19 cellular contexts compared by ENCODE assay signal in the genomic region with DNA sequence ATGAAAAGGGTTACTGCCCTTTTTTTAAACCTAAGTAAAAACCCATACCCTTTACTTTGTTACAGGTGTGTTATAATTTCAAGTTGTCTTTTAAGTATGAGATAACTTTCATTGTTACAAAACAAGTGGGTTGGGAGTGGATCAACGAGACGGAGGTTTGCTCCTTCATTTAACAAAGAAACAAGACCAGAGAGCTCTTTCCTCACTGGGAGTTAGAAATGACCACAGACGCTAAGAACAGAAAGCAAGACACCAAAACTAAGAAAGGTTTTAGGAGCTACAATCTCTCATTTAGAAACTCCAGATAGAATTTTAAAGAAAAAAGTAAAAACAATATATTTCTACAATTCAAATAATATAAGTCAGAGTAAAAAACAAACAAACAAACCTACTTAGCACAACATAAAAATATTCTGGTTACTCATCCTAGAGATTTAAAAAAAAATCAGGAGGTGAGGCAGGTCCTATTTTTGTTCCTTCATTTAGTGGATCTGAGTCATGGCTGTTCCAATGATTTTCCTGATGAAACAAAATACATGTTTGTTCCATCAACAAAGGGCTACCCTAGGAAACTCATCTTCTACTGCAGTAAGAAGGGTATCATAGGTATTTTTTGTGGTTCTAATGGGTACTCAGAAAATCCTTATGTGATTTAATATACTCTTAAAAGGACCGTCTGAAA. TPM values are rescaled to one million over a fixed set of nuclear protein-coding genes. Genes with fewer than 3 reads are reported as not detected.
DNase-seq lines count a peak whose midpoint lies in the region; ATAC-seq and TF ChIP-seq lines count a peak whose summit lies in the region.
"Had no signal": no experiment of that assay in that cellular context is flagged by ENCODE, and none has a peak within 500 bp of the region (broad histone marks: within the 10 kb centered on the region; RNA-seq: fewer than 3 reads in every experiment).

No MANE protein-coding gene starts in this region.

- peak overlapping the region; percentile 89 for H3K27ac ChIP-seq in PC-3 (ENCODE audit: low read length)
- H3K27ac ChIP-seq: C4-2B, gastroesophageal sphincter, thoracic aorta had no signal

- H3K79me2 ChIP-seq in PC-3 (ENCODE audit: low read length): peaks cover 92% of the 10 kb centered on the region

- DNase-seq in PC-3 (peak; percentile 43), fibroblast of gingiva (ENCODE audit: low read depth) (peak; percentile 16), activated T-cell treated with anti-CD3 and anti-CD28 coated beads for 4 hours (no peak), EL (no peak)
- DNase-seq in stimulated activated naive B cell treated with anti-CD40 and anti-IgM and Interleukin-4, amounts not matched to agents 10 μg/mL and 1 μg/mL and 100 μg/mL, for 72 hours: no peak
- DNase-seq: activated CD4-positive, alpha-beta T cell treated with anti-CD3 and anti-CD28 coated beads, Interleukin-2, amount 50 U/mL, for 4 hours; amniotic stem cell; DMS79; NCI-H1694; NCI-H510A treated with DMSO at 0.1 percent for 48 hours; OCI-M1; stimulated activated CD4-positive, alpha-beta T cell treated with anti-CD3 and anti-CD28 coated beads, Interleukin-2, amount 100 ng/mL, for 24 hours had no signal

- H3K9me3 Mint-ChIP-seq in stimulated activated naive B cell treated with anti-CD40 and anti-IgM and Interleukin-4, amounts not matched to agents 10 μg/mL and 1 μg/mL and 100 μg/mL, for 72 hours: no peaks in the 10 kb centered on the region

- 0 out of 2 replicates have a peak, but pooled peaks cover 8% of the 10 kb centered on the region for H4K20me1 ChIP-seq in PC-3 (ENCODE audit: low read length)

- H2AFZ ChIP-seq in PC-3 (ENCODE audit: low read length): no peak overlapping the region

- CTCF ChIA-PET in PC-3 (lab: Charles Lee): no interaction called here

- peaks cover 45% of the 10 kb centered on the region for H3K4me1 ChIP-seq in PC-3 (ENCODE audit: insufficient read depth, low read length)

- BruUV-seq in PC-3 (replicated peaks; lab: Mats Ljungman, UMichigan): no TSS peak

- H3K27me3 ChIP-seq in PC-3 (ENCODE audit: low read length): no peaks in the 10 kb centered on the region
- H3K27me3 ChIP-seq: gastroesophageal sphincter had no signal

- intact Hi-C loops in PC-3 (cut with micrococcal nuclease): no loop called here

- H3K4me3 Mint-ChIP-seq in stimulated activated naive B cell treated with anti-CD40 and anti-IgM and Interleukin-4, amounts not matched to agents 10 μg/mL and 1 μg/mL and 100 μg/mL, for 72 hours: no peak overlapping the region

- H3F3A ChIP-seq in PC-3 (ENCODE audit: low read length, unreplicated experiment): no peaks in the 10 kb centered on the region

- H3K27ac Mint-ChIP-seq in stimulated activated naive B cell treated with anti-CD40 and anti-IgM and Interleukin-4, amounts not matched to agents 10 μg/mL and 1 μg/mL and 100 μg/mL, for 72 hours: peak overlapping the region; percentile 42

- no peak overlapping the region for H3K4me2 ChIP-seq in PC-3 (ENCODE audit: low read length)

- ATAC-seq in GM21723 (IDR thresholded peaks at IDR 0.05; ENCODE audit: unreplicated experiment): peak; percentile 39
- no peak for ATAC-seq in PC-3
- no peak for ATAC-seq in stimulated activated naive B cell treated with anti-CD40 and anti-IgM and Interleukin-4, amounts not matched to agents 10 μg/mL and 1 μg/mL and 100 μg/mL, for 72 hours (replicated peaks)
- ATAC-seq in HG03354 (IDR thresholded peaks at IDR 0.05; ENCODE audit: poor library complexity, severe bottlenecking, unreplicated experiment): no peak
- ATAC-seq: gastroesophageal sphincter, SK-N-SH treated with all-trans-retinoic acid at 6 μM for 48 hours had no signal

- H3K36me3 ChIP-seq in PC-3 (ENCODE audit: low read depth, low read length): peaks cover 3% of the 10 kb centered on the region; the same call in 1 of the 2 replicates
- H3K36me3 ChIP-seq: gastroesophageal sphincter, thoracic aorta had no signal

- H3K27me3 Mint-ChIP-seq in stimulated activated naive B cell treated with anti-CD40 and anti-IgM and Interleukin-4, amounts not matched to agents 10 μg/mL and 1 μg/mL and 100 μg/mL, for 72 hours: no peaks in the 10 kb centered on the region

- H3K9ac ChIP-seq in PC-3 (ENCODE audit: low read length): no peak overlapping the region

- no peaks in the 10 kb centered on the region for H3K9me2 ChIP-seq in PC-3 (replicated peaks; ENCODE audit: low read length)

- TF ChIP-seq CTCF in PC-3 (conservative IDR thresholded peaks at IDR 0.05; ENCODE audit: low read depth, low read length): no peak

- POLR2A ChIA-PET in PC-3 (lab: Charles Lee; ENCODE audit: unreplicated experiment): no interaction called here

- H3K4me1 Mint-ChIP-seq in stimulated activated naive B cell treated with anti-CD40 and anti-IgM and Interleukin-4, amounts not matched to agents 10 μg/mL and 1 μg/mL and 100 μg/mL, for 72 hours: peaks cover 14 to 37% of the 10 kb centered on the region in 2 donors

- H3K36me3 Mint-ChIP-seq in stimulated activated naive B cell treated with anti-CD40 and anti-IgM and Interleukin-4, amounts not matched to agents 10 μg/mL and 1 μg/mL and 100 μg/mL, for 72 hours: peaks cover 17 to 23% of the 10 kb centered on the region in 2 donors

- H3K4me3 ChIP-seq in PC-3 (ENCODE audit: low read length): no peak overlapping the region
- H3K4me3 ChIP-seq: gastroesophageal sphincter, lung, thoracic aorta had no signal

- no peaks in the 10 kb centered on the region for H3K9me3 ChIP-seq in PC-3 (ENCODE audit: low read length)
- H3K9me3 ChIP-seq: gastroesophageal sphincter, thoracic aorta had no signal

RNA-seq across cellular contexts. Expression of a gene that starts 33.0 kb away (rescaled TPM):
- total RNA-seq in PC-3 (2014; rRNA removed): 266 and 329 TPM in 2 replicates

Comparison
In these comparisons a context has a peak if more than half of its experiments do, and no peak if none do; other contexts are left out.
1. DNase-seq: peak in PC-3 (single experiment) and fibroblast of gingiva (single experiment); none in stimulated activated naive B cell treated with anti-CD40 and anti-IgM and Interleukin-4, amounts not matched to agents 10 μg/mL and 1 μg/mL and 100 μg/mL, for 72 hours (single experiment), activated T-cell treated with anti-CD3 and anti-CD28 coated beads for 4 hours (single experiment) and EL (single experiment).